Comparison of ENCODE assay signal across 7 cellular contexts in genomic region chr1:167601442-167602380, GRCh38. TPM values are rescaled to one million over a fixed set of nuclear protein-coding genes. Genes with fewer than 3 reads are reported as not detected.
DNase-seq lines count a peak whose midpoint lies in the region; ATAC-seq and TF ChIP-seq lines count a peak whose summit lies in the region.

No MANE protein-coding gene starts in this region.

- no peak overlapping the region for H2BK15ac ChIP-seq in neuronal stem cell (ENCODE audit: low read length)

- H3K4me1 ChIP-seq in GM23338 (ENCODE audit: insufficient read depth), result no peaks in the 10 kb centered on the region
- H3K4me1 ChIP-seq in neuronal stem cell (ENCODE audit: control insufficient read depth in 2 of 2, insufficient read depth in 1 of 2, low read depth in 1 of 2, low read length in 2 of 2), result no peaks in the 10 kb centered on the region
- H3K4me1 ChIP-seq in smooth muscle cell (ENCODE audit: low read depth), result no peaks in the 10 kb centered on the region

- H3K9me2 ChIP-seq in GM23338 (ENCODE audit: insufficient read depth), result 0 out of 2 replicates have a peak, but pooled peaks cover 11% of the 10 kb centered on the region

- H3K9me3 Mint-ChIP-seq in GM23338, result peaks cover 6% of the 10 kb centered on the region

- H3K79me1 ChIP-seq in neuronal stem cell (ENCODE audit: low read depth, low read length), result no peaks in the 10 kb centered on the region

- no peak overlapping the region for H3K18ac ChIP-seq in neuronal stem cell (ENCODE audit: low read length)

- no peak for ATAC-seq in GM23338

- H3K36me3 Mint-ChIP-seq in GM23338 (ENCODE audit: low read depth), result peaks cover 1% of the 10 kb centered on the region; the same call in 1 of the 3 replicates

- DNase-seq in GM23338 (ENCODE audit: low spot score) (no peak), SIG-M5 (lab: John Stamatoyannopoulos, UW) (peak; percentile 98), germinal center (ENCODE audit: low spot score) (peak; percentile 48), neuronal stem cell (ENCODE audit: low spot score) (no peak), smooth muscle cell (lab: John Stamatoyannopoulos, UW; ENCODE audit: unreplicated experiment) (no peak)
- no peak for DNase-seq in activated CD4-positive, CD25-positive, alpha-beta regulatory T cell treated with anti-CD3 and anti-CD28 coated beads, Interleukin-2, amount 50 U/mL, for 72 hours

- H3K4me2 ChIP-seq in GM23338, result no peak overlapping the region
- H3K4me2 ChIP-seq in neuronal stem cell (ENCODE audit: insufficient read depth, low read length, poor library complexity, severe bottlenecking), result no peak overlapping the region
- H3K4me2 ChIP-seq in smooth muscle cell, result no peak overlapping the region

- no CpG with 5 or more reads among the region's 8 CpGs for WGBS in neuronal stem cell (ENCODE audit: extremely low coverage in 2 of 2, insufficient read length in 2 of 2, insufficient replicate concordance in 1 of 2), 2 donors
- 75% methylated on average over 8 of the region's 8 CpGs for WGBS in smooth muscle cell (ENCODE audit: low lambda C conversion rate)

- no peaks in the 10 kb centered on the region for H3K79me2 ChIP-seq in GM23338 (replicated peaks; ENCODE audit: insufficient read depth)
- H3K79me2 ChIP-seq in smooth muscle cell (ENCODE audit: low read depth), result no peaks in the 10 kb centered on the region

- no peak overlapping the region for H2AK5ac ChIP-seq in neuronal stem cell (ENCODE audit: low read depth, low read length)

- H3K27me3 ChIP-seq in GM23338 (ENCODE audit: insufficient read depth) (no peaks in the 10 kb centered on the region), neuronal stem cell (ENCODE audit: control insufficient read depth in 3 of 3, insufficient read depth in 3 of 3, low read depth in 1 of 3, low read length in 3 of 3) (peaks cover 0 to 4% (median 0%) of the 10 kb centered on the region in 3 experiments), smooth muscle cell (ENCODE audit: low read depth) (no peaks in the 10 kb centered on the region)

- H3F3A ChIP-seq in GM23338 (replicated peaks; ENCODE audit: low read depth), result no peaks in the 10 kb centered on the region
- H3F3A ChIP-seq in smooth muscle cell (ENCODE audit: low read depth), result no peaks in the 10 kb centered on the region

- H3K4me1 Mint-ChIP-seq in GM23338, result peaks cover 5% of the 10 kb centered on the region

- no peak overlapping the region for H3K14ac ChIP-seq in neuronal stem cell (ENCODE audit: low read length)

- no peak overlapping the region for H3K27ac Mint-ChIP-seq in GM23338

- no peak overlapping the region for H3K4me3 Mint-ChIP-seq in GM23338

- no peak overlapping the region for H4K91ac ChIP-seq in neuronal stem cell (ENCODE audit: low read depth, low read length, poor library complexity)

- H2AFZ ChIP-seq in GM23338 (peak overlapping the region; percentile 69), neuronal stem cell (ENCODE audit: low read length) (no peak overlapping the region), smooth muscle cell (ENCODE audit: low read depth) (no peak overlapping the region)

- H3K4ac ChIP-seq in neuronal stem cell (ENCODE audit: low read length), result no peak overlapping the region

- TF ChIP-seq CTCF in GM23338 (conservative IDR thresholded peaks at IDR 0.05; ENCODE audit: low read depth in 2 of 2), result no peak
- TF ChIP-seq CTCF in smooth muscle cell (IDR thresholded peaks at IDR 0.05; ENCODE audit: borderline replicate concordance, insufficient read depth, poor library complexity, severe bottlenecking), result no peak

- H2BK5ac ChIP-seq in neuronal stem cell (ENCODE audit: low read length), result no peak overlapping the region

- H3K9me3 ChIP-seq in neuronal stem cell (replicated peaks in 1 of 2; ENCODE audit: control insufficient read depth in 2 of 2, insufficient read depth in 1 of 2, low read depth in 1 of 2, low read length in 2 of 2) (no peaks in the 10 kb centered on the region), smooth muscle cell (replicated peaks; ENCODE audit: low read depth) (no peaks in the 10 kb centered on the region)

- H3K9ac ChIP-seq in neuronal stem cell (ENCODE audit: low read depth, low read length, poor library complexity) (no peak overlapping the region), smooth muscle cell (ENCODE audit: low read depth) (no peak overlapping the region)

- H3K27me3 Mint-ChIP-seq in GM23338 (ENCODE audit: insufficient read depth, low read depth, poor library complexity), result no peaks in the 10 kb centered on the region

- no peaks in the 10 kb centered on the region for H3K36me3 ChIP-seq in GM23338 (ENCODE audit: insufficient read depth)
- no peaks in the 10 kb centered on the region for H3K36me3 ChIP-seq in neuronal stem cell (replicated peaks in 1 of 2; ENCODE audit: control insufficient read depth in 2 of 2, insufficient read depth in 2 of 2, low read length in 2 of 2)
- no peaks in the 10 kb centered on the region for H3K36me3 ChIP-seq in smooth muscle cell (ENCODE audit: low read depth)

- H2BK120ac ChIP-seq in neuronal stem cell (ENCODE audit: low read depth, low read length), result no peak overlapping the region

- no peak overlapping the region for H3K23ac ChIP-seq in neuronal stem cell (ENCODE audit: low read depth, low read length, poor library complexity)

- H3K27ac ChIP-seq in GM23338 (ENCODE audit: low read depth) (no peak overlapping the region), skin epidermis (peak overlapping the region in 14 of 21 experiments; percentile 22 to 69 (median 46)), neuronal stem cell (replicated peaks; ENCODE audit: low read length) (no peak overlapping the region), smooth muscle cell (ENCODE audit: low read depth) (no peak overlapping the region)

- H4K8ac ChIP-seq in neuronal stem cell (ENCODE audit: low read depth, low read length), result no peak overlapping the region

- H2BK12ac ChIP-seq in neuronal stem cell (ENCODE audit: low read length), result no peak overlapping the region

- H3K4me3 ChIP-seq in GM23338, result no peak overlapping the region
- no peak overlapping the region for H3K4me3 ChIP-seq in skin epidermis
- H3K4me3 ChIP-seq in neuronal stem cell (ENCODE audit: low read length in 2 of 2), result no peak overlapping the region
- H3K4me3 ChIP-seq in smooth muscle cell, result no peak overlapping the region

- H4K20me1 ChIP-seq in GM23338 (replicated peaks; ENCODE audit: insufficient read depth), result no peaks in the 10 kb centered on the region
- H4K20me1 ChIP-seq in smooth muscle cell (ENCODE audit: low read depth), result no peaks in the 10 kb centered on the region

TF ChIP-seq in GM23338, 12 proteins besides CTCF, POLR2A, EP300 and RAD21:
- TF ChIP-seq CREB1 (CRISPR knock-in tag; IDR thresholded peaks at IDR 0.05; ENCODE audit: low read depth), result no peak
- no peak for TF ChIP-seq NANOG (IDR thresholded peaks at IDR 0.05; ENCODE audit: borderline replicate concordance)
- no peak for TF ChIP-seq ZNF331 (CRISPR knock-in tag; IDR thresholded peaks at IDR 0.05; ENCODE audit: low read depth)
- no peak for TF ChIP-seq POLR2AphosphoS5 (IDR thresholded peaks at IDR 0.05; ENCODE audit: low read depth)
- TF ChIP-seq JUNB (IDR thresholded peaks at IDR 0.05; ENCODE audit: unreplicated experiment), result no peak
- TF ChIP-seq STAT1 (IDR thresholded peaks at IDR 0.05; ENCODE audit: unreplicated experiment), result no peak
- no peak for TF ChIP-seq ETS1 (IDR thresholded peaks at IDR 0.05)
- no peak for TF ChIP-seq EZH2 (IDR thresholded peaks at IDR 0.05; ENCODE audit: low read depth, unreplicated experiment)
- no peak for TF ChIP-seq REST (IDR thresholded peaks at IDR 0.05; ENCODE audit: unreplicated experiment)

RNA-seq across cellular contexts. Expression of gene RCSD1, which starts 28.3 kb away (rescaled TPM):
- total RNA-seq in GM23338 (2014; rRNA removed; shearing (Covaris generic)), result 0.73 TPM in 1 of 2 replicates, not detected in the other
- polyA plus RNA-seq in GM23338 (2016; fragmentation: Nextera tagmentation; extraction: Ambion mirVana) (0.18 and 0.42 TPM in 2 replicates), smooth muscle cell (0.40 TPM in 1 of 2 replicates, not detected in the other)
- polyA plus RNA-seq in neuronal stem cell (2013, experiment 1 of 2), result 0.22 TPM
- 0.15 TPM for polyA plus RNA-seq in neuronal stem cell (2013, experiment 2 of 2)
- 0.27 TPM in 1 of 2 replicates, not detected in the other for total RNA-seq in smooth muscle cell

RNA-seq across cellular contexts. Expression of gene CREG1, which starts 48.1 kb away (rescaled TPM):
- 42.7 and 49.4 TPM in 2 replicates for total RNA-seq in GM23338 (2014; rRNA removed; shearing (Covaris generic))
- polyA plus RNA-seq in GM23338 (2016; fragmentation: Nextera tagmentation; extraction: Ambion mirVana) (16.7 and 21.2 TPM in 2 replicates), smooth muscle cell (43.1 and 45.2 TPM in 2 replicates)
- 32.6 TPM for polyA plus RNA-seq in neuronal stem cell (2013, experiment 1 of 2)
- 33.4 TPM for polyA plus RNA-seq in neuronal stem cell (2013, experiment 2 of 2)
- total RNA-seq in smooth muscle cell, result 76.7 and 80.0 TPM in 2 replicates

Comparison
In these comparisons a context has a peak if more than half of its experiments do, and no peak if none do; other contexts are left out.
1. DNase-seq: peak in SIG-M5 (single experiment) and germinal center (single experiment); none in GM23338 (single experiment), neuronal stem cell (single experiment), activated CD4-positive, CD25-positive, alpha-beta regulatory T cell treated with anti-CD3 and anti-CD28 coated beads, Interleukin-2, amount 50 U/mL, for 72 hours (single experiment) and smooth muscle cell (single experiment).
2. H3K27ac ChIP-seq: peak in skin epidermis (14 of 21); none in GM23338 (single experiment), neuronal stem cell (single experiment) and smooth muscle cell (single experiment).